2 cellular contexts compared by ENCODE assay signal in genomic region chr7:122515404-122515803, GRCh38.
TF ChIP-seq lines count a peak whose summit lies in the region.

No MANE protein-coding gene starts in this region.

TF ChIP-seq in GM23338, 12 proteins besides CTCF, POLR2A, EP300 and RAD21 (continued from another document):
- TF ChIP-seq, protein P1, sequence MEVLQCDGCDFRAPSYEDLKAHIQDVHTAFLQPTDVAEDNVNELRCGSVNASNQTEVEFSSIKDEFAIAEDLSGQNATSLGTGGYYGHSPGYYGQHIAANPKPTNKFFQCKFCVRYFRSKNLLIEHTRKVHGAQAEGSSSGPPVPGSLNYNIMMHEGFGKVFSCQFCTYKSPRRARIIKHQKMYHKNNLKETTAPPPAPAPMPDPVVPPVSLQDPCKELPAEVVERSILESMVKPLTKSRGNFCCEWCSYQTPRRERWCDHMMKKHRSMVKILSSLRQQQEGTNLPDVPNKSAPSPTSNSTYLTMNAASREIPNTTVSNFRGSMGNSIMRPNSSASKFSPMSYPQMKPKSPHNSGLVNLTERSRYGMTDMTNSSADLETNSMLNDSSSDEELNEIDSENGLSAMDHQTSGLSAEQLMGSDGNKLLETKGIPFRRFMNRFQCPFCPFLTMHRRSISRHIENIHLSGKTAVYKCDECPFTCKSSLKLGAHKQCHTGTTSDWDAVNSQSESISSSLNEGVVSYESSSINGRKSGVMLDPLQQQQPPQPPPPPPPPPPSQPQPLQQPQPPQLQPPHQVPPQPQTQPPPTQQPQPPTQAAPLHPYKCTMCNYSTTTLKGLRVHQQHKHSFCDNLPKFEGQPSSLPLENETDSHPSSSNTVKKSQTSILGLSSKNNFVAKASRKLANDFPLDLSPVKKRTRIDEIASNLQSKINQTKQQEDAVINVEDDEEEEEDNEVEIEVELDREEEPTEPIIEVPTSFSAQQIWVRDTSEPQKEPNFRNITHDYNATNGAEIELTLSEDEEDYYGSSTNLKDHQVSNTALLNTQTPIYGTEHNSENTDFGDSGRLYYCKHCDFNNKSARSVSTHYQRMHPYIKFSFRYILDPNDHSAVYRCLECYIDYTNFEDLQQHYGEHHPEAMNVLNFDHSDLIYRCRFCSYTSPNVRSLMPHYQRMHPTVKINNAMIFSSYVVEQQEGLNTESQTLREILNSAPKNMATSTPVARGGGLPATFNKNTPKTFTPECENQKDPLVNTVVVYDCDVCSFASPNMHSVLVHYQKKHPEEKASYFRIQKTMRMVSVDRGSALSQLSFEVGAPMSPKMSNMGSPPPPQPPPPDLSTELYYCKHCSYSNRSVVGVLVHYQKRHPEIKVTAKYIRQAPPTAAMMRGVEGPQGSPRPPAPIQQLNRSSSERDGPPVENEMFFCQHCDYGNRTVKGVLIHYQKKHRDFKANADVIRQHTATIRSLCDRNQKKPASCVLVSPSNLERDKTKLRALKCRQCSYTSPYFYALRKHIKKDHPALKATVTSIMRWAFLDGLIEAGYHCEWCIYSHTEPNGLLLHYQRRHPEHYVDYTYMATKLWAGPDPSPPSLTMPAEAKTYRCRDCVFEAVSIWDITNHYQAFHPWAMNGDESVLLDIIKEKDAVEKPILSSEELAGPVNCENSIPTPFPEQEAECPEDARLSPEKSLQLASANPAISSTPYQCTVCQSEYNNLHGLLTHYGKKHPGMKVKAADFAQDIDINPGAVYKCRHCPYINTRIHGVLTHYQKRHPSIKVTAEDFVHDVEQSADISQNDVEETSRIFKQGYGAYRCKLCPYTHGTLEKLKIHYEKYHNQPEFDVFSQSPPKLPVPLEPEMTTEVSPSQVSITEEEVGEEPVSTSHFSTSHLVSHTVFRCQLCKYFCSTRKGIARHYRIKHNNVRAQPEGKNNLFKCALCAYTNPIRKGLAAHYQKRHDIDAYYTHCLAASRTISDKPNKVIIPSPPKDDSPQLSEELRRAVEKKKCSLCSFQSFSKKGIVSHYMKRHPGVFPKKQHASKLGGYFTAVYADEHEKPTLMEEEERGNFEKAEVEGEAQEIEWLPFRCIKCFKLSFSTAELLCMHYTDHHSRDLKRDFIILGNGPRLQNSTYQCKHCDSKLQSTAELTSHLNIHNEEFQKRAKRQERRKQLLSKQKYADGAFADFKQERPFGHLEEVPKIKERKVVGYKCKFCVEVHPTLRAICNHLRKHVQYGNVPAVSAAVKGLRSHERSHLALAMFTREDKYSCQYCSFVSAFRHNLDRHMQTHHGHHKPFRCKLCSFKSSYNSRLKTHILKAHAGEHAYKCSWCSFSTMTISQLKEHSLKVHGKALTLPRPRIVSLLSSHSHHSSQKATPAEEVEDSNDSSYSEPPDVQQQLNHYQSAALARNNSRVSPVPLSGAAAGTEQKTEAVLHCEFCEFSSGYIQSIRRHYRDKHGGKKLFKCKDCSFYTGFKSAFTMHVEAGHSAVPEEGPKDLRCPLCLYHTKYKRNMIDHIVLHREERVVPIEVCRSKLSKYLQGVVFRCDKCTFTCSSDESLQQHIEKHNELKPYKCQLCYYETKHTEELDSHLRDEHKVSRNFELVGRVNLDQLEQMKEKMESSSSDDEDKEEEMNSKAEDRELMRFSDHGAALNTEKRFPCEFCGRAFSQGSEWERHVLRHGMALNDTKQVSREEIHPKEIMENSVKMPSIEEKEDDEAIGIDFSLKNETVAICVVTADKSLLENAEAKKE (CRISPR knock-in tag; IDR thresholded peaks at IDR 0.05) = no peak
- TF ChIP-seq POLR2AphosphoS5 (IDR thresholded peaks at IDR 0.05; ENCODE audit: low read depth) (no peak), ZNF114 (CRISPR knock-in tag; IDR thresholded peaks at IDR 0.05) (no peak), NANOG (IDR thresholded peaks at IDR 0.05; ENCODE audit: borderline replicate concordance) (no peak), EZH2 (IDR thresholded peaks at IDR 0.05; ENCODE audit: low read depth, unreplicated experiment) (no peak), EZH2phosphoT487 (IDR thresholded peaks at IDR 0.05; ENCODE audit: unreplicated experiment) (no peak), STAT1 (IDR thresholded peaks at IDR 0.05; ENCODE audit: unreplicated experiment) (no peak)
- TF ChIP-seq, protein P2, sequence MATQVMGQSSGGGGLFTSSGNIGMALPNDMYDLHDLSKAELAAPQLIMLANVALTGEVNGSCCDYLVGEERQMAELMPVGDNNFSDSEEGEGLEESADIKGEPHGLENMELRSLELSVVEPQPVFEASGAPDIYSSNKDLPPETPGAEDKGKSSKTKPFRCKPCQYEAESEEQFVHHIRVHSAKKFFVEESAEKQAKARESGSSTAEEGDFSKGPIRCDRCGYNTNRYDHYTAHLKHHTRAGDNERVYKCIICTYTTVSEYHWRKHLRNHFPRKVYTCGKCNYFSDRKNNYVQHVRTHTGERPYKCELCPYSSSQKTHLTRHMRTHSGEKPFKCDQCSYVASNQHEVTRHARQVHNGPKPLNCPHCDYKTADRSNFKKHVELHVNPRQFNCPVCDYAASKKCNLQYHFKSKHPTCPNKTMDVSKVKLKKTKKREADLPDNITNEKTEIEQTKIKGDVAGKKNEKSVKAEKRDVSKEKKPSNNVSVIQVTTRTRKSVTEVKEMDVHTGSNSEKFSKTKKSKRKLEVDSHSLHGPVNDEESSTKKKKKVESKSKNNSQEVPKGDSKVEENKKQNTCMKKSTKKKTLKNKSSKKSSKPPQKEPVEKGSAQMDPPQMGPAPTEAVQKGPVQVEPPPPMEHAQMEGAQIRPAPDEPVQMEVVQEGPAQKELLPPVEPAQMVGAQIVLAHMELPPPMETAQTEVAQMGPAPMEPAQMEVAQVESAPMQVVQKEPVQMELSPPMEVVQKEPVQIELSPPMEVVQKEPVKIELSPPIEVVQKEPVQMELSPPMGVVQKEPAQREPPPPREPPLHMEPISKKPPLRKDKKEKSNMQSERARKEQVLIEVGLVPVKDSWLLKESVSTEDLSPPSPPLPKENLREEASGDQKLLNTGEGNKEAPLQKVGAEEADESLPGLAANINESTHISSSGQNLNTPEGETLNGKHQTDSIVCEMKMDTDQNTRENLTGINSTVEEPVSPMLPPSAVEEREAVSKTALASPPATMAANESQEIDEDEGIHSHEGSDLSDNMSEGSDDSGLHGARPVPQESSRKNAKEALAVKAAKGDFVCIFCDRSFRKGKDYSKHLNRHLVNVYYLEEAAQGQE (IDR thresholded peaks at IDR 0.05; ENCODE audit: unreplicated experiment) = no peak

TF ChIP-seq in liver, 16 proteins besides CTCF, POLR2A, EP300 and RAD21 (continued from another document):
- TF ChIP-seq, protein P3, sequence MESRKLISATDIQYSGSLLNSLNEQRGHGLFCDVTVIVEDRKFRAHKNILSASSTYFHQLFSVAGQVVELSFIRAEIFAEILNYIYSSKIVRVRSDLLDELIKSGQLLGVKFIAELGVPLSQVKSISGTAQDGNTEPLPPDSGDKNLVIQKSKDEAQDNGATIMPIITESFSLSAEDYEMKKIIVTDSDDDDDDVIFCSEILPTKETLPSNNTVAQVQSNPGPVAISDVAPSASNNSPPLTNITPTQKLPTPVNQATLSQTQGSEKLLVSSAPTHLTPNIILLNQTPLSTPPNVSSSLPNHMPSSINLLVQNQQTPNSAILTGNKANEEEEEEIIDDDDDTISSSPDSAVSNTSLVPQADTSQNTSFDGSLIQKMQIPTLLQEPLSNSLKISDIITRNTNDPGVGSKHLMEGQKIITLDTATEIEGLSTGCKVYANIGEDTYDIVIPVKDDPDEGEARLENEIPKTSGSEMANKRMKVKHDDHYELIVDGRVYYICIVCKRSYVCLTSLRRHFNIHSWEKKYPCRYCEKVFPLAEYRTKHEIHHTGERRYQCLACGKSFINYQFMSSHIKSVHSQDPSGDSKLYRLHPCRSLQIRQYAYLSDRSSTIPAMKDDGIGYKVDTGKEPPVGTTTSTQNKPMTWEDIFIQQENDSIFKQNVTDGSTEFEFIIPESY (IDR thresholded peaks at IDR 0.05) = no peak
- TF ChIP-seq FOXA1 (IDR thresholded peaks at IDR 0.05) = peak; percentile 40
- TF ChIP-seq HNF4G (IDR thresholded peaks at IDR 0.05) = peak; percentile 72
- peak; percentile 75 for TF ChIP-seq FOXA2 (IDR thresholded peaks at IDR 0.05)
- TF ChIP-seq HNF4A (conservative IDR thresholded peaks at IDR 0.05) = peak; percentile 82 to 89
- peak; percentile 72 for TF ChIP-seq SP1 (IDR thresholded peaks at IDR 0.05)
- no peak for TF ChIP-seq GABPA (IDR thresholded peaks at IDR 0.05 in 1 of 2, conservative IDR thresholded peaks at IDR 0.05 in 1 of 2)
